Comparison of ENCODE assay signal across 10 cellular contexts in genomic region chr11:60844870-60845221, GRCh38. TPM values are rescaled to one million over a fixed set of nuclear protein-coding genes. Genes with fewer than 3 reads are reported as not detected.
DNase-seq lines count a peak whose midpoint lies in the region; ATAC-seq lines count a peak whose summit lies in the region.
"Had no signal": no experiment of that assay in that cellular context is flagged by ENCODE, and none has a peak within 500 bp of the region (broad histone marks: within the 10 kb centered on the region; RNA-seq: fewer than 3 reads in every experiment).

No MANE protein-coding gene starts in this region.

- H3K4me1 ChIP-seq in BLaER1 = peaks cover 74% of the 10 kb centered on the region

- no peaks in the 10 kb centered on the region for H3K27me3 ChIP-seq in BLaER1

- no peak for ATAC-seq in GM19395 (IDR thresholded peaks at IDR 0.05; ENCODE audit: unreplicated experiment)
- ATAC-seq: HCT116 had no signal

- peak overlapping the region; percentile 97 for H3K4me2 ChIP-seq in BLaER1

- H3K9ac ChIP-seq in BLaER1 = peak overlapping the region; percentile 92

- H3K36me3 ChIP-seq in BLaER1 = peaks cover 32% of the 10 kb centered on the region

- DNase-seq in HuH-7 (ENCODE audit: low spot score) = peak; percentile 74
- peak; percentile 79 for DNase-seq in amniotic epithelial cell (ENCODE audit: low read depth)
- DNase-seq in lung microvascular endothelial cell (ENCODE audit: low read depth in 2 of 2) = peak; percentile 11 to 22
- DNase-seq in T-helper 1 cell = no peak
- DNase-seq in Kasumi-1 (lab: John Stamatoyannopoulos, UW) = no peak
- DNase-seq in A172 (ENCODE audit: low spot score) = no peak
- DNase-seq: NCI-H2227 treated with DMSO at 0.1 percent for 48 hours had no signal

- H3K4me3 ChIP-seq in BLaER1 = peak overlapping the region; percentile 88

- no peaks in the 10 kb centered on the region for H3K9me3 ChIP-seq in BLaER1

- peaks cover 68% of the 10 kb centered on the region for H4K20me1 ChIP-seq in BLaER1

- H3K27ac ChIP-seq in BLaER1 = peak overlapping the region; percentile 88

RNA-seq across cellular contexts. Expression of gene CCDC86, which starts 2.9 kb away (rescaled TPM):
- total RNA-seq in lung microvascular endothelial cell = 10.1 and 11.6 TPM in 2 replicates
- 14.2 and 15.7 TPM in 2 replicates for total RNA-seq in A172 (2014; rRNA removed; shearing (Covaris generic))

RNA-seq across cellular contexts. Expression of gene PTGDR2, which starts 10.9 kb away (rescaled TPM):
- total RNA-seq in lung microvascular endothelial cell = under 0.01 TPM in 1 of 2 replicates, not detected in the other
- 0.10 TPM in 1 of 2 replicates, not detected in the other for total RNA-seq in A172 (2014; rRNA removed; shearing (Covaris generic))

RNA-seq across cellular contexts. Expression of gene ZP1, which starts 22.5 kb away (rescaled TPM):
- total RNA-seq in lung microvascular endothelial cell = not detected in 2 replicates
- total RNA-seq in A172 (2014; rRNA removed; shearing (Covaris generic)) = 0.05 and 1.1 TPM in 2 replicates

RNA-seq across cellular contexts. Expression of gene MS4A10, which starts 59.7 kb away (rescaled TPM):
- not detected in 2 replicates for total RNA-seq in lung microvascular endothelial cell
- total RNA-seq in A172 (2014; rRNA removed; shearing (Covaris generic)) = not detected in 2 replicates

Comparison
In these comparisons a context has a peak if more than half of its experiments do, and no peak if none do; other contexts are left out.
1. DNase-seq: peak in HuH-7 (single experiment), amniotic epithelial cell (single experiment) and lung microvascular endothelial cell (2 of 2); none in T-helper 1 cell (0 of 5), Kasumi-1 (0 of 2) and A172 (single experiment).